10 cellular contexts compared by ENCODE assay signal in the genomic region with DNA sequence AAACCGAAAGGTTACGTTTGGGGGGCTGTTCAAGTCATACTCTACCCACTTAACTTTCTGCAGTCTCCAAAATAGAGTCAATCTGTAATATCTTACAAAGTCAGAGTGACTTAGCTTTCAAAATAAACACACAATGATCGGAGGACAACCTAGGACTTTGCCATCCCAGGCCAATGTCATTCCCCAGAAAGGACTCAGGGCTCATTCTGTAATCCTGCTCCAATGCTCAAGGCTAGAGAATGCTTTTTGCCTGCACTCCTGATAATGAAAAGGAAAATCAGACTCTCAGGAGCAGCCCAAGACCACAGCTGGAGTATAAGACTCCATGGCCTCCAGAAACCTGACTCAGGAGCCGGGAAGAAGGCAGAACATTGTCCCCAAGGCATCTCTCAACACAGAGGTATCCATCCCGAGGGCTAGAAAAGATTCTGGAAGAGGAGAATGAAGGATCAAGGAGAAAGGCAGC. TPM values are rescaled to one million over a fixed set of nuclear protein-coding genes. Genes with fewer than 3 reads are reported as not detected.
DNase-seq lines count a peak whose midpoint lies in the region; FAIRE-seq and TF ChIP-seq lines count a peak whose summit lies in the region.
"Had no signal": no experiment of that assay in that cellular context is flagged by ENCODE, and none has a peak within 500 bp of the region (broad histone marks: within the 10 kb centered on the region; RNA-seq: fewer than 3 reads in every experiment).

No MANE protein-coding gene starts in this region.

- peaks cover 76 to 90% (median 79%) of the 10 kb centered on the region in 10 experiments for H3K4me1 ChIP-seq in BLaER1 treated with 17β-estradiol and CSF1 and Interleukin-3, amounts not matched to agents 10 nM and 100 nM
- H3K4me1 ChIP-seq in Peyer's patch (peaks cover 7 to 79% (median 47%) of the 10 kb centered on the region in 4 donors), parathyroid adenoma (peaks cover 45% of the 10 kb centered on the region), kidney (ENCODE audit: control insufficient read depth in 1 of 2, insufficient read depth in 1 of 2, low read depth in 1 of 2, low read length in 2 of 2) (peaks cover 35 to 48% of the 10 kb centered on the region in 2 donors)

- H3K9ac ChIP-seq in BLaER1 treated with 17β-estradiol and CSF1 and Interleukin-3, amounts not matched to agents 10 nM and 100 nM = peak overlapping the region in 1 of 11 experiments; percentile 13; a peak in 1 of 22 replicates
- H3K9ac ChIP-seq in parathyroid adenoma = no peak overlapping the region
- H3K9ac ChIP-seq in kidney (ENCODE audit: low read length in 2 of 2) = peak overlapping the region in 1 of 2 donors; percentile 43

- H3K4me2 ChIP-seq in BLaER1 treated with 17β-estradiol and CSF1 and Interleukin-3, amounts not matched to agents 10 nM and 100 nM = peak overlapping the region; percentile 74 to 97 (median 94); a peak in 20 of 22 replicates
- H3K4me2 ChIP-seq in parathyroid adenoma (ENCODE audit: low read length) = no peak overlapping the region

- no peak for FAIRE-seq in RCC 7860 (lab: Jason Lieb, UNC)
- FAIRE-seq in kidney (lab: Jason Lieb, UNC) = no peak

- H3K36me3 Mint-ChIP-seq in endothelial cell (ENCODE audit: low read depth, unreplicated experiment) = no peaks in the 10 kb centered on the region

- TF ChIP-seq CTCF in Peyer's patch (IDR thresholded peaks at IDR 0.05) (no peak), endothelial cell (IDR thresholded peaks at IDR 0.05; ENCODE audit: unreplicated experiment) (no peak), parathyroid adenoma (IDR thresholded peaks at IDR 0.05) (no peak), kidney (IDR thresholded peaks at IDR 0.05; ENCODE audit: borderline replicate concordance, extremely low read depth, insufficient read depth) (no peak)

- no peak for TF ChIP-seq POLR2A in Peyer's patch (IDR thresholded peaks at IDR 0.05)

- peak overlapping the region; percentile 70 for H2AFZ ChIP-seq in parathyroid adenoma

- peaks cover 1% of the 10 kb centered on the region for H3K27me3 Mint-ChIP-seq in endothelial cell (ENCODE audit: unreplicated experiment)

- no peak overlapping the region for H3K4me3 Mint-ChIP-seq in endothelial cell (ENCODE audit: unreplicated experiment)

- H3K9me3 Mint-ChIP-seq in endothelial cell (ENCODE audit: unreplicated experiment) = no peaks in the 10 kb centered on the region

- H3K27ac ChIP-seq in BLaER1 treated with 17β-estradiol and CSF1 and Interleukin-3, amounts not matched to agents 10 nM and 100 nM = peak overlapping the region in 2 of 11 experiments; percentile 6 to 13; a peak in 1 of 22 replicates
- H3K27ac ChIP-seq in Peyer's patch (peak overlapping the region; percentile 78 to 94 (median 84)), parathyroid adenoma (peak overlapping the region; percentile 37), kidney (ENCODE audit: low read depth in 2 of 2, low read length in 2 of 2) (peak overlapping the region in 1 of 2 donors; percentile 40)

- peaks cover 53% of the 10 kb centered on the region for H3K4me1 Mint-ChIP-seq in endothelial cell (ENCODE audit: unreplicated experiment)

- H4K20me1 ChIP-seq in BLaER1 treated with 17β-estradiol and CSF1 and Interleukin-3, amounts not matched to agents 10 nM and 100 nM = no peaks in the 10 kb centered on the region

- H3K27me3 ChIP-seq in BLaER1 treated with 17β-estradiol and CSF1 and Interleukin-3, amounts not matched to agents 10 nM and 100 nM = no peaks in the 10 kb centered on the region
- H3K27me3 ChIP-seq in Peyer's patch (no peaks in the 10 kb centered on the region), parathyroid adenoma (ENCODE audit: control insufficient read depth, insufficient read depth, low read length) (no peaks in the 10 kb centered on the region)

- no peak for DNase-seq in Peyer's patch
- DNase-seq in endothelial cell (ENCODE audit: low spot score) = no peak
- no peak for DNase-seq in DMS 273 treated with DMSO at 0.1 percent for 48 hours (lab: John Stamatoyannopoulos, UW)
- no peak for DNase-seq in RCC 7860 (ENCODE audit: low spot score)
- no peak for DNase-seq in kidney
- DNase-seq in NCI-H748 treated with DMSO at 0.1 percent for 48 hours (lab: John Stamatoyannopoulos, UW) = no peak
- DNase-seq: activated T-cell treated with anti-CD3 and anti-CD28 coated beads for 4 hours, NCI-H526 had no signal

- peak overlapping the region; percentile 28 for H3K27ac Mint-ChIP-seq in endothelial cell (ENCODE audit: unreplicated experiment)

- intact Hi-C loops in kidney (cut with DNase I) = no loop called here

- H3K36me3 ChIP-seq in BLaER1 treated with 17β-estradiol and CSF1 and Interleukin-3, amounts not matched to agents 10 nM and 100 nM = no peaks in the 10 kb centered on the region
- H3K36me3 ChIP-seq in Peyer's patch = no peaks in the 10 kb centered on the region
- no peaks in the 10 kb centered on the region for H3K36me3 ChIP-seq in parathyroid adenoma (ENCODE audit: control insufficient read depth, insufficient read depth, low read length)
- no peaks in the 10 kb centered on the region for H3K36me3 ChIP-seq in kidney (ENCODE audit: control insufficient read depth in 1 of 2, insufficient read depth in 2 of 2, low read length in 2 of 2)

- H3K4me3 ChIP-seq in BLaER1 treated with 17β-estradiol and CSF1 and Interleukin-3, amounts not matched to agents 10 nM and 100 nM = no peak overlapping the region
- no peak overlapping the region for H3K4me3 ChIP-seq in Peyer's patch
- H3K4me3 ChIP-seq in parathyroid adenoma (ENCODE audit: low read depth, low read length) = no peak overlapping the region
- no peak overlapping the region for H3K4me3 ChIP-seq in kidney (ENCODE audit: low read length in 2 of 2)

- no peaks in the 10 kb centered on the region for H3K79me2 ChIP-seq in parathyroid adenoma

- no peaks in the 10 kb centered on the region for H3K9me3 ChIP-seq in BLaER1 treated with 17β-estradiol and CSF1 and Interleukin-3, amounts not matched to agents 10 nM and 100 nM (replicated peaks in 1 of 11)
- H3K9me3 ChIP-seq in Peyer's patch = no peaks in the 10 kb centered on the region
- no peaks in the 10 kb centered on the region for H3K9me3 ChIP-seq in parathyroid adenoma (ENCODE audit: control insufficient read depth, low read length)
- H3K9me3 ChIP-seq in kidney (ENCODE audit: control insufficient read depth in 1 of 2, low read length in 2 of 2) = no peaks in the 10 kb centered on the region

RNA-seq across cellular contexts. Expression of a gene that starts 28.5 kb away (rescaled TPM):
- total RNA-seq in Peyer's patch (10 to 100 TPM in 3 of 4 donors, 1 to 10 TPM in 1; 9.7 to 48.7 (median 21.5) TPM), endothelial cell (ENCODE audit: unreplicated experiment) (32.1 TPM), kidney (36.1 TPM)
- 24.0 TPM for polyA plus RNA-seq in kidney (ENCODE audit: insufficient read depth, low read depth, low replicate concordance)

RNA-seq across cellular contexts. Expression of a gene that starts 28.8 kb away (rescaled TPM):
- 10 to 100 TPM; 55.0 to 73.4 (median 60.6) TPM for total RNA-seq in Peyer's patch
- total RNA-seq in endothelial cell (ENCODE audit: unreplicated experiment) = 56.7 TPM
- 132 TPM for total RNA-seq in kidney
- polyA plus RNA-seq in kidney (ENCODE audit: insufficient read depth, low read depth, low replicate concordance) = 210 TPM

RNA-seq across cellular contexts. Expression of a gene that starts 29.1 kb away (rescaled TPM):
- 100 to 1,000 TPM in 3 of 4 donors, 10 to 100 TPM in 1; 80.6 to 275 (median 123) TPM for total RNA-seq in Peyer's patch
- total RNA-seq in endothelial cell (ENCODE audit: unreplicated experiment) = 32.4 TPM
- 292 TPM for total RNA-seq in kidney
- polyA plus RNA-seq in kidney (ENCODE audit: insufficient read depth, low read depth, low replicate concordance) = 96.9 TPM
